In genomic region chr17:57782642-57783337, GRCh38 we compare ENCODE assay signal across 1 cellular context.
TF ChIP-seq lines count a peak whose summit lies in the region.

No MANE protein-coding gene starts in this region.

TF ChIP-seq in H1, 55 proteins besides CTCF, POLR2A, EP300 and RAD21 (continued from another document):
- TF ChIP-seq SP2 (IDR thresholded peaks at IDR 0.05; ENCODE audit: low read length) = no peak
- TF ChIP-seq E2F6 (IDR thresholded peaks at IDR 0.05) = peak; percentile 67
- no peak for TF ChIP-seq TEAD4 (IDR thresholded peaks at IDR 0.05; ENCODE audit: low read depth, low read length)
- TF ChIP-seq YY1 (IDR thresholded peaks at IDR 0.05; ENCODE audit: low read depth, low read length) = no peak
- TF ChIP-seq SP1 (IDR thresholded peaks at IDR 0.05; ENCODE audit: low read depth, low read length) = no peak
- TF ChIP-seq CEBPB (IDR thresholded peaks at IDR 0.05; ENCODE audit: low read depth, low read length) = no peak
- no peak for TF ChIP-seq EGR1 (IDR thresholded peaks at IDR 0.05; ENCODE audit: borderline replicate concordance, low read depth, low read length)
- TF ChIP-seq BACH1 (IDR thresholded peaks at IDR 0.05; ENCODE audit: low read length) = no peak
